ENCODE assay signal across 8 cellular contexts in genomic region chr1:166875734-166876539, GRCh38. TPM values are rescaled to one million over a fixed set of nuclear protein-coding genes. Genes with fewer than 3 reads are reported as not detected.
DNase-seq lines count a peak whose midpoint lies in the region; ATAC-seq and TF ChIP-seq lines count a peak whose summit lies in the region.

TADA1 (minus strand) TSS chr1:166876264; CDS start chr1:166876233, 31 bp downstream.

- no peaks in the 10 kb centered on the region for H3K27me3 Mint-ChIP-seq in T-helper 17 cell
- H3K27me3 Mint-ChIP-seq in progenitor cell of endocrine pancreas: peaks cover 9% of the 10 kb centered on the region

- intact Hi-C loops in left ventricle myocardium inferior (cut with micrococcal nuclease): no loop called here

- H3K27me3 ChIP-seq in left ventricle myocardium inferior (ENCODE audit: low read depth): no peaks in the 10 kb centered on the region

- WGBS in urinary bladder: under 1% methylated on average over 84 of the region's 84 CpGs

- H3K36me3 ChIP-seq in left ventricle myocardium inferior: no peaks in the 10 kb centered on the region
- H3K36me3 ChIP-seq in urinary bladder (ENCODE audit: insufficient read depth): no peaks in the 10 kb centered on the region

- H3K36me3 Mint-ChIP-seq in T-helper 17 cell (ENCODE audit: low read depth) (no peaks in the 10 kb centered on the region), progenitor cell of endocrine pancreas (ENCODE audit: insufficient read depth) (peaks cover 5% of the 10 kb centered on the region)

- H3K4me3 ChIP-seq in left ventricle myocardium inferior (peak within 1 kb of the TSS; percentile 91), urinary bladder (ENCODE audit: low read depth, low read length) (peak within 1 kb of the TSS; percentile 87)

- no peaks in the 10 kb centered on the region for H3K9me3 Mint-ChIP-seq in progenitor cell of endocrine pancreas (ENCODE audit: low read depth)

- no peak for TF ChIP-seq CTCF in left ventricle myocardium inferior (IDR thresholded peaks at IDR 0.05; ENCODE audit: borderline replicate concordance)
- no peak for TF ChIP-seq CTCF in progenitor cell of endocrine pancreas (IDR thresholded peaks at IDR 0.05; ENCODE audit: unreplicated experiment)

- H3K27ac ChIP-seq in angular gyrus (ENCODE audit: low read depth, low read length) (peak within 1 kb of the TSS; percentile 79), left ventricle myocardium inferior (replicated peaks) (peak within 1 kb of the TSS; percentile 95), urinary bladder (ENCODE audit: low read depth) (peak within 1 kb of the TSS; percentile 92)

- H3K9me3 ChIP-seq in T-helper 17 cell (ENCODE audit: control insufficient read depth, low read length, poor library complexity, severe bottlenecking) (no peaks in the 10 kb centered on the region), left ventricle myocardium inferior (replicated peaks) (no peaks in the 10 kb centered on the region)

- H3K4me1 Mint-ChIP-seq in T-helper 17 cell (peaks cover 40% of the 10 kb centered on the region), progenitor cell of endocrine pancreas (ENCODE audit: low read depth) (peaks cover 33% of the 10 kb centered on the region)

- peak within 1 kb of the TSS; percentile 95 for H3K4me3 Mint-ChIP-seq in T-helper 17 cell
- H3K4me3 Mint-ChIP-seq in progenitor cell of endocrine pancreas (ENCODE audit: low read depth): peak within 1 kb of the TSS; percentile 97

- H3K4me1 ChIP-seq in left ventricle myocardium inferior (peaks cover 41% of the 10 kb centered on the region), urinary bladder (ENCODE audit: insufficient read depth) (no peaks in the 10 kb centered on the region)

- DNase-seq in NCI-H1694 treated with DMSO at 0.1 percent for 48 hours (lab: John Stamatoyannopoulos, UW) (peak; percentile 99), T-helper 17 cell (peak; percentile 93 to 95 (median 94)), left ventricle myocardium inferior (peak; percentile 99), progenitor cell of endocrine pancreas (ENCODE audit: low spot score, unreplicated experiment) (peak; percentile 93)

- ATAC-seq in HG02885 (IDR thresholded peaks at IDR 0.05; ENCODE audit: poor library complexity, unreplicated experiment): peak; percentile 88
- peak; percentile 89 for ATAC-seq in T-helper 17 cell

- peak; percentile 43 for TF ChIP-seq POLR2A in GM15510 (IDR thresholded peaks at IDR 0.05; ENCODE audit: borderline replicate concordance, extremely low read depth, insufficient read length)

- H3K27ac Mint-ChIP-seq in T-helper 17 cell: peak within 1 kb of the TSS; percentile 96
- H3K27ac Mint-ChIP-seq in progenitor cell of endocrine pancreas: peak within 1 kb of the TSS; percentile 100

RNA-seq across cellular contexts. Expression of gene TADA1, which starts in this region (rescaled TPM):
- total RNA-seq in T-helper 17 cell: 10 to 100 TPM; 12.0 to 13.1 TPM
- 10.2 TPM for total RNA-seq in left ventricle myocardium inferior
- total RNA-seq in progenitor cell of endocrine pancreas: 18.0 and 21.5 TPM in 2 replicates
- total RNA-seq in urinary bladder: 21.6 TPM
- polyA plus RNA-seq in urinary bladder: 10.0 TPM

Comparison
In these comparisons a context has a peak if more than half of its experiments do, and no peak if none do; other contexts are left out.
1. Peak in every context shown above with its lines: DNase-seq, ATAC-seq, H3K4me3 ChIP-seq and H3K27ac ChIP-seq.